8 cellular contexts compared by ENCODE assay signal in genomic region chr1:2526824-2527552, GRCh38. TPM values are rescaled to one million over a fixed set of nuclear protein-coding genes. Genes with fewer than 3 reads are reported as not detected.
DNase-seq lines count a peak whose midpoint lies in the region; ATAC-seq, FAIRE-seq and TF ChIP-seq lines count a peak whose summit lies in the region.

No MANE protein-coding gene starts in this region.

- TF ChIP-seq CTCF in SK-N-SH (IDR thresholded peaks at IDR 0.05) (no peak), bronchial epithelial cell (IDR thresholded peaks at IDR 0.05; ENCODE audit: insufficient read depth, low read length, severe bottlenecking) (no peak), liver (IDR thresholded peaks at IDR 0.05; ENCODE audit: low read depth, low read length, missing input control) (no peak)

- H3K4me1 ChIP-seq in SK-N-SH (ENCODE audit: control insufficient read depth in 1 of 2, insufficient read depth in 2 of 2, low read depth in 1 of 2, low read length in 1 of 2) (peaks cover 0 to 45% of the 10 kb centered on the region in 2 experiments; a peak in 3 of 4 replicates), liver (ENCODE audit: control insufficient read depth in 4 of 4, insufficient read depth in 4 of 4, low read length in 3 of 4) (peaks cover 56 to 79% (median 68%) of the 10 kb centered on the region in 4 donors)

- TF ChIP-seq EP300 in SK-N-SH (IDR thresholded peaks at IDR 0.05; ENCODE audit: borderline replicate concordance in 1 of 2, low read depth in 1 of 2, low read length in 1 of 2), result no peak

- H3K9ac ChIP-seq in SK-N-SH, result no peak overlapping the region
- no peak overlapping the region for H3K9ac ChIP-seq in liver (ENCODE audit: low read depth in 1 of 2, low read length in 2 of 2)

- no peak overlapping the region for H2AFZ ChIP-seq in SK-N-SH (ENCODE audit: low read depth)

- H3K9me2 ChIP-seq in SK-N-SH, result no peaks in the 10 kb centered on the region

- no peak for FAIRE-seq in bronchial epithelial cell (lab: Jason Lieb, UNC)

- peaks cover 6% of the 10 kb centered on the region; the same call in 1 of the 2 replicates for H3K27me3 ChIP-seq in SK-N-SH (ENCODE audit: insufficient read depth)
- no peaks in the 10 kb centered on the region for H3K27me3 ChIP-seq in bronchial epithelial cell (ENCODE audit: control insufficient read depth, insufficient read depth, low read length)
- H3K27me3 ChIP-seq in liver (ENCODE audit: control insufficient read depth in 4 of 4, insufficient read depth in 4 of 4, low read length in 3 of 4), result no peaks in the 10 kb centered on the region

- no peaks in the 10 kb centered on the region for H3F3A ChIP-seq in SK-N-SH (replicated peaks; ENCODE audit: insufficient read depth)

- peak overlapping the region in 1 of 2 experiments; percentile 14; a peak in 1 of 4 replicates for H3K27ac ChIP-seq in SK-N-SH (ENCODE audit: low read depth in 2 of 2, low read length in 1 of 2)
- peak overlapping the region; percentile 87 to 95 for H3K27ac ChIP-seq in liver (ENCODE audit: low read depth in 1 of 2, low read length in 2 of 2)

- H3K36me3 ChIP-seq in SK-N-SH (replicated peaks in 1 of 2; ENCODE audit: control insufficient read depth in 1 of 2, insufficient read depth in 2 of 2, low read length in 1 of 2) (peaks cover 0 to 5% of the 10 kb centered on the region in 2 experiments), bronchial epithelial cell (ENCODE audit: control insufficient read depth, insufficient read depth, low read length) (peaks cover 1% of the 10 kb centered on the region), liver (ENCODE audit: control insufficient read depth in 4 of 4, insufficient read depth in 3 of 4, low read depth in 1 of 4, low read length in 3 of 4) (no peaks in the 10 kb centered on the region)

- peak; percentile 26 for ATAC-seq in GM19035 (IDR thresholded peaks at IDR 0.05; ENCODE audit: unreplicated experiment)
- peak; percentile 10 for ATAC-seq in HG03139 (IDR thresholded peaks at IDR 0.05; ENCODE audit: unreplicated experiment)

- 53% methylated on average over 11 of the region's 20 CpGs for WGBS in SK-N-SH (ENCODE audit: low lambda C conversion rate)
- 31% methylated on average over 20 of the region's 20 CpGs for WGBS in liver

- CTCF ChIA-PET in SK-N-SH (lab: Yijun Ruan, JAX), result interaction anchor here (0.8 to 5.2 kb wide), 8 partner anchors 12 to 112 kb away, joined by 3 to 25 read pairs (median 4); no protein-coding TSS in a partner anchor

- TF ChIP-seq RAD21 in SK-N-SH (IDR thresholded peaks at IDR 0.05; ENCODE audit: low read length) (no peak), liver (IDR thresholded peaks at IDR 0.05) (no peak)

- peak overlapping the region; percentile 28; the same call in 1 of the 2 replicates for H3K4me2 ChIP-seq in SK-N-SH

- no peaks in the 10 kb centered on the region for H3K9me3 ChIP-seq in SK-N-SH
- no peaks in the 10 kb centered on the region for H3K9me3 ChIP-seq in liver (ENCODE audit: control insufficient read depth in 4 of 4, low read length in 3 of 4)

- DNase-seq in AG20443 (ENCODE audit: low spot score) (peak; percentile 76), SK-N-SH (no peak), bronchial epithelial cell (ENCODE audit: low read depth) (peak; percentile 69)
- peak; percentile 60 for DNase-seq in stimulated activated CD8-positive, alpha-beta memory T cell treated with anti-CD3 and anti-CD28 coated beads, Interleukin-4, amount 100 ng/mL, for 24 hours (ENCODE audit: low read depth)
- DNase-seq in central memory CD4-positive, alpha-beta T cell, result no peak

- H3K4me3 ChIP-seq in SK-N-SH (ENCODE audit: low read depth in 2 of 2, low read length in 1 of 2) (peak overlapping the region in 1 of 2 experiments; percentile 93; a peak in 2 of 4 replicates), bronchial epithelial cell (ENCODE audit: low read depth, low read length) (peak overlapping the region; percentile 69), liver (ENCODE audit: low read depth in 1 of 3, low read length in 3 of 3) (peak overlapping the region in 1 of 3 donors; percentile 87)

- peaks cover 34% of the 10 kb centered on the region for H4K20me1 ChIP-seq in SK-N-SH (ENCODE audit: insufficient read depth)

- POLR2A ChIA-PET in SK-N-SH (lab: Yijun Ruan, JAX), result interaction anchor here (0.5 to 3.4 kb wide), 4 partner anchors 17 to 135 kb away, joined by 3 to 19 read pairs (median 6); partner anchors contain the start of genes MORN1 and RER1

- H3K79me2 ChIP-seq in SK-N-SH (ENCODE audit: insufficient read depth), result peaks cover 37% of the 10 kb centered on the region

TF ChIP-seq in SK-N-SH, 30 proteins besides CTCF, POLR2A, EP300 and RAD21 (continues in another document):
- TF ChIP-seq POLR2AphosphoS5 (IDR thresholded peaks at IDR 0.05; ENCODE audit: low read depth, low read length) (no peak), TAF1 (IDR thresholded peaks at IDR 0.05; ENCODE audit: borderline replicate concordance, low read depth, low read length) (no peak), RXRA (IDR thresholded peaks at IDR 0.05; ENCODE audit: borderline replicate concordance, low read depth) (no peak), GATA2 (CRISPR knock-in tag; IDR thresholded peaks at IDR 0.05) (no peak), FOSL2 (IDR thresholded peaks at IDR 0.05; ENCODE audit: borderline replicate concordance, low read depth) (no peak), EZH2phosphoT487 (IDR thresholded peaks at IDR 0.05; ENCODE audit: borderline replicate concordance, low read depth) (no peak), IRF3 (IDR thresholded peaks at IDR 0.05; ENCODE audit: low read depth, low read length) (no peak), MXI1 (IDR thresholded peaks at IDR 0.05; ENCODE audit: low read depth, low read length) (peak; percentile 93)

TF ChIP-seq in liver, 16 proteins besides CTCF, POLR2A, EP300 and RAD21:
- TF ChIP-seq SP1 (IDR thresholded peaks at IDR 0.05), result peak; percentile 26
- TF ChIP-seq, protein P1, sequence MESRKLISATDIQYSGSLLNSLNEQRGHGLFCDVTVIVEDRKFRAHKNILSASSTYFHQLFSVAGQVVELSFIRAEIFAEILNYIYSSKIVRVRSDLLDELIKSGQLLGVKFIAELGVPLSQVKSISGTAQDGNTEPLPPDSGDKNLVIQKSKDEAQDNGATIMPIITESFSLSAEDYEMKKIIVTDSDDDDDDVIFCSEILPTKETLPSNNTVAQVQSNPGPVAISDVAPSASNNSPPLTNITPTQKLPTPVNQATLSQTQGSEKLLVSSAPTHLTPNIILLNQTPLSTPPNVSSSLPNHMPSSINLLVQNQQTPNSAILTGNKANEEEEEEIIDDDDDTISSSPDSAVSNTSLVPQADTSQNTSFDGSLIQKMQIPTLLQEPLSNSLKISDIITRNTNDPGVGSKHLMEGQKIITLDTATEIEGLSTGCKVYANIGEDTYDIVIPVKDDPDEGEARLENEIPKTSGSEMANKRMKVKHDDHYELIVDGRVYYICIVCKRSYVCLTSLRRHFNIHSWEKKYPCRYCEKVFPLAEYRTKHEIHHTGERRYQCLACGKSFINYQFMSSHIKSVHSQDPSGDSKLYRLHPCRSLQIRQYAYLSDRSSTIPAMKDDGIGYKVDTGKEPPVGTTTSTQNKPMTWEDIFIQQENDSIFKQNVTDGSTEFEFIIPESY (IDR thresholded peaks at IDR 0.05), result no peak
- TF ChIP-seq RXRA (IDR thresholded peaks at IDR 0.05), result peak; percentile 29 to 60
TF ChIP-seq in liver: peak in this region for 2.

RNA-seq across cellular contexts. Expression of gene PANK4, which starts 0.6 kb away (rescaled TPM):
- polyA plus RNA-seq in SK-N-SH (2012; rRNA removed) (15.1 and 16.6 TPM in 2 replicates), liver (10 to 100 TPM in 1 of 2 donors, 1 to 10 TPM in 1; 6.2 to 11.6 TPM)
- polyA plus RNA-seq in SK-N-SH (2012; cell fraction: cytosol; rRNA removed), result 5.9 and 8.7 TPM in 2 replicates
- 64.1 and 71.4 TPM in 2 replicates for polyA plus RNA-seq in SK-N-SH (2012; cell fraction: nucleus; rRNA removed)
- total RNA-seq in bronchial epithelial cell (29.2 and 29.3 TPM in 2 replicates), liver (10 to 100 TPM; 13.6 to 26.8 TPM)

RNA-seq across cellular contexts. Expression of gene HES5, which starts 3.1 kb away (rescaled TPM):
- polyA plus RNA-seq in SK-N-SH (2012; rRNA removed), result 0.03 and 0.05 TPM in 2 replicates
- polyA plus RNA-seq in SK-N-SH (2012; cell fraction: cytosol; rRNA removed), result 0.06 TPM in 1 of 2 replicates, not detected in the other
- polyA plus RNA-seq in SK-N-SH (2012; cell fraction: nucleus; rRNA removed), result 0.14 and 0.20 TPM in 2 replicates
- total RNA-seq in bronchial epithelial cell, result 2.9 and 3.8 TPM in 2 replicates
- total RNA-seq in liver, result under 1 TPM; 0.08 to 0.93 TPM
- polyA plus RNA-seq in liver, result not detected

RNA-seq across cellular contexts. Expression of gene TNFRSF14, which starts 29.2 kb away (rescaled TPM):
- 0.19 and 0.28 TPM in 2 replicates for polyA plus RNA-seq in SK-N-SH (2012; rRNA removed)
- 0.03 and 0.08 TPM in 2 replicates for polyA plus RNA-seq in SK-N-SH (2012; cell fraction: cytosol; rRNA removed)
- 0.61 and 0.96 TPM in 2 replicates for polyA plus RNA-seq in SK-N-SH (2012; cell fraction: nucleus; rRNA removed)
- total RNA-seq in bronchial epithelial cell, result 10.4 and 11.1 TPM in 2 replicates
- total RNA-seq in liver, result 10 to 100 TPM; 14.8 to 28.9 TPM
- polyA plus RNA-seq in liver, result 10 to 100 TPM; 29.2 to 38.1 TPM

RNA-seq across cellular contexts. Expression of gene PLCH2, which starts 50.9 kb away (rescaled TPM):
- polyA plus RNA-seq in SK-N-SH (2012; rRNA removed) (0.08 and 0.18 TPM in 2 replicates), liver (1 to 10 TPM in 1 of 2 donors, not detected in 1; 1.3 TPM)
- 0.06 and 0.16 TPM in 2 replicates for polyA plus RNA-seq in SK-N-SH (2012; cell fraction: cytosol; rRNA removed)
- 0.68 and 0.74 TPM in 2 replicates for polyA plus RNA-seq in SK-N-SH (2012; cell fraction: nucleus; rRNA removed)
- total RNA-seq in bronchial epithelial cell (64.2 and 93.2 TPM in 2 replicates), liver (1 to 10 TPM in 1 of 2 donors, under 1 TPM in 1; 0.33 to 1.0 TPM)

RNA-seq across cellular contexts. Expression of gene PRXL2B, which starts 59.6 kb away (rescaled TPM):
- polyA plus RNA-seq in SK-N-SH (2012; rRNA removed) (28.0 and 33.7 TPM in 2 replicates), liver (10 to 100 TPM in 1 of 2 donors, 1 to 10 TPM in 1; 6.0 to 10.2 TPM)
- polyA plus RNA-seq in SK-N-SH (2012; cell fraction: cytosol; rRNA removed), result 13.0 and 22.1 TPM in 2 replicates
- 43.9 and 44.0 TPM in 2 replicates for polyA plus RNA-seq in SK-N-SH (2012; cell fraction: nucleus; rRNA removed)
- total RNA-seq in bronchial epithelial cell (5.2 and 6.8 TPM in 2 replicates), liver (10 to 100 TPM in 1 of 2 donors, 1 to 10 TPM in 1; 4.6 to 10.2 TPM)

Comparison
In these comparisons a context has a peak if more than half of its experiments do, and no peak if none do; other contexts are left out.
1. DNase-seq: peak in AG20443 (single experiment), bronchial epithelial cell (single experiment) and stimulated activated CD8-positive, alpha-beta memory T cell treated with anti-CD3 and anti-CD28 coated beads, Interleukin-4, amount 100 ng/mL, for 24 hours (single experiment); none in SK-N-SH (single experiment) and central memory CD4-positive, alpha-beta T cell (single experiment).